Comparison of ENCODE assay signal across 8 cellular contexts in genomic region chr20:49219091-49219923, GRCh38. TPM values are rescaled to one million over a fixed set of nuclear protein-coding genes. Genes with fewer than 3 reads are reported as not detected.
A peak's percentile ranks its signal among the peaks of the same experiment; 100 is the strongest.
DNase-seq lines count a peak whose midpoint lies in the region; ATAC-seq and TF ChIP-seq lines count a peak whose summit lies in the region.

TSS of gene DDX27 (plus strand) at chr20:49219416. CDS start at chr20:49219449, 33 bp downstream.

- no peaks in the 10 kb centered on the region for H3K27me3 ChIP-seq in mononuclear cell (ENCODE audit: insufficient read depth, low read length)

- peak within 1 kb of the TSS; percentile 84 to 97 (median 94) for H3K4me3 Mint-ChIP-seq in IgD-negative memory B cell

- ATAC-seq in GM21528 (IDR thresholded peaks at IDR 0.05; ENCODE audit: low FRiP score, unreplicated experiment), result peak; percentile 82

- no peaks in the 10 kb centered on the region for H3K9me3 Mint-ChIP-seq in IgD-negative memory B cell

- DNase-seq in DMS 273 (lab: John Stamatoyannopoulos, UW; ENCODE audit: unreplicated experiment), result peak; percentile 99
- DNase-seq in OCI-M2 (lab: John Stamatoyannopoulos, UW; ENCODE audit: unreplicated experiment), result peak; percentile 91
- peak; percentile 97 for DNase-seq in activated T-cell treated with anti-CD3 and anti-CD28 coated beads for 4 hours
- DNase-seq in epithelial cell of esophagus (ENCODE audit: low read depth), result peak; percentile 99
- peak; percentile 93 to 94 for DNase-seq in stimulated activated CD8-positive, alpha-beta memory T cell treated with anti-CD3 and anti-CD28 coated beads, Interleukin-4, amount 100 ng/mL, for 1 hour (ENCODE audit: low read depth in 2 of 2, low spot score in 1 of 2)

- H3K4me3 ChIP-seq in epithelial cell of esophagus (ENCODE audit: low read length) (peak within 1 kb of the TSS; percentile 100), mononuclear cell (ENCODE audit: low read length) (peak within 1 kb of the TSS; percentile 80)

- H3K4me1 ChIP-seq in mononuclear cell (ENCODE audit: insufficient read depth, low read length), result peaks cover 24% of the 10 kb centered on the region

- H3K27ac Mint-ChIP-seq in IgD-negative memory B cell, result peak within 1 kb of the TSS; percentile 82 to 98 (median 97)

- no peaks in the 10 kb centered on the region for H3K27me3 Mint-ChIP-seq in IgD-negative memory B cell

- peaks cover 10 to 22% (median 14%) of the 10 kb centered on the region in 3 donors for H3K4me1 Mint-ChIP-seq in IgD-negative memory B cell

- no peaks in the 10 kb centered on the region for H3K9me3 ChIP-seq in mononuclear cell (ENCODE audit: low read depth, low read length)

- H3K36me3 Mint-ChIP-seq in IgD-negative memory B cell, result peaks cover 4% of the 10 kb centered on the region

- TF ChIP-seq CTCF in epithelial cell of esophagus (IDR thresholded peaks at IDR 0.05; ENCODE audit: insufficient read depth, low read depth, low read length, missing control alignments), result no peak

RNA-seq across cellular contexts. Expression of gene DDX27, which starts in this region (rescaled TPM):
- 62.8 TPM for polyA plus RNA-seq in IgD-negative memory B cell
- 71.5 TPM for total RNA-seq in mononuclear cell

Comparison
In these comparisons a context has a peak if more than half of its experiments do, and no peak if none do; other contexts are left out.
1. Peak in every context shown above with its lines: DNase-seq, ATAC-seq and H3K4me3 ChIP-seq.